ENCODE assay signal across 28 cellular contexts in the genomic region with DNA sequence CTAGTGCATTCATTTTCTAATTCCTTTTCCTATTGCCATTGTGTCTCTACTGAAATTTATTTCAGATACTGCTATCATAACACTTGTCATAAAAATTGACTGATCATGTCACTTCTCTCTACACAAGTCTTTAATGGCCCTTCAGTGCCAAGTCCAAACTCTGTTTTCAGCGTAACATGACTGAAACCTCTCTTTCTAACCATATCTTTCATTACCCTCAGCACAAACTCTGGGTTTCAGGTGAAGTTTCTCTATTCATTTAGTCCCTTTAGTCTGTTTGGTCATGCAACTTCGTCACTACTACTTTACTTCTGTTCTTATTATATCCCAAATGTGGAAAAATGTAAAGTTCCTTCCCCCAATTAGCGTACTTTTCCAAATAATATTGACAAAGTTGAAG.
DNase-seq lines count a peak whose midpoint lies in the region; ATAC-seq lines count a peak whose summit lies in the region.
"Had no signal": no experiment of that assay in that cellular context is flagged by ENCODE, and none has a peak within 500 bp of the region (broad histone marks: within the 10 kb centered on the region; RNA-seq: fewer than 3 reads in every experiment).

No MANE protein-coding gene starts in this region.

- DNase-seq in caudate nucleus (lab: John Stamatoyannopoulos, UW) (no peak), superior temporal gyrus (ENCODE audit: extremely low spot score) (no peak)
- DNase-seq: 8988T; activated CD4-positive, alpha-beta T cell treated with anti-CD3 and anti-CD28 coated beads, Interleukin-2, amount 50 U/mL, for 4 hours; anterior cingulate cortex; CD4-positive, CD25-positive, alpha-beta regulatory T cell; effector CD4-positive, alpha-beta T cell; glutamatergic neuron; KBM-7; left ventricle myocardium superior; MG63; naive B cell; NCI-H2029 treated with DMSO at 0.1 percent for 48 hours; NCI-H226; NCI-H748 treated with DMSO at 0.1 percent for 48 hours; nucleus accumbens; psoas muscle; RPMI8226; stimulated activated naive CD4-positive, alpha-beta T cell treated with Interleukin-2 at 50 U/mL for 16 hours; uterus had no signal

- peak; percentile 85 for ATAC-seq in GM18498 (IDR thresholded peaks at IDR 0.05; ENCODE audit: unreplicated experiment)
- peak; percentile 79 for ATAC-seq in GM19324 (IDR thresholded peaks at IDR 0.05; ENCODE audit: low FRiP score, unreplicated experiment)
- ATAC-seq in GM21786 (IDR thresholded peaks at IDR 0.05; ENCODE audit: unreplicated experiment): peak; percentile 52
- peak; percentile 60 for ATAC-seq in HG03354 (IDR thresholded peaks at IDR 0.05; ENCODE audit: poor library complexity, severe bottlenecking, unreplicated experiment)
- no peak for ATAC-seq in GM21576 (IDR thresholded peaks at IDR 0.05; ENCODE audit: unreplicated experiment)
- no peak for ATAC-seq in HG02759 (IDR thresholded peaks at IDR 0.05; ENCODE audit: unreplicated experiment)
- ATAC-seq: left ventricle myocardium superior, psoas muscle had no signal

- no peak overlapping the region for H3K27ac ChIP-seq in caudate nucleus (ENCODE audit: low read depth, low read length)
- H3K27ac ChIP-seq: epithelial cell of prostate, psoas muscle, thoracic aorta, uterus had no signal

Comparison
In these comparisons a context has a peak if more than half of its experiments do, and no peak if none do; other contexts are left out.
1. ATAC-seq: peak in GM18498 (single experiment), GM19324 (single experiment), GM21786 (single experiment) and HG03354 (single experiment); none in GM21576 (single experiment) and HG02759 (single experiment).